28 cellular contexts compared by ENCODE assay signal in genomic region chr5:110019119-110019518, GRCh38.
"Had no signal": no experiment of that assay in that cellular context is flagged by ENCODE, and none has a peak within 500 bp of the region (broad histone marks: within the 10 kb centered on the region; RNA-seq: fewer than 3 reads in every experiment).

No MANE protein-coding gene starts in this region.

- H3K4me3 Mint-ChIP-seq: naive thymus-derived CD4-positive, alpha-beta T cell; natural killer cell; nephron; neural progenitor cell; stimulated activated effector memory CD8-positive, alpha-beta T cell treated with anti-CD3 and anti-CD28 coated beads, Interleukin-12 subunit alpha, Interleukin-12 subunit beta, amount 100 ng/mL, for 72 hours; stimulated activated naive CD8-positive, alpha-beta T cell treated with anti-CD3 and anti-CD28 coated beads, Interleukin-15, amount 100 ng/mL, for 72 hours; type B pancreatic cell had no signal

- H3K36me3 Mint-ChIP-seq: naive thymus-derived CD4-positive, alpha-beta T cell; natural killer cell; neural progenitor cell; stimulated activated effector memory CD8-positive, alpha-beta T cell treated with anti-CD3 and anti-CD28 coated beads, Interleukin-12 subunit alpha, Interleukin-12 subunit beta, amount 100 ng/mL, for 72 hours; type B pancreatic cell had no signal

- H3K36me3 ChIP-seq: neural progenitor cell, neutrophil, pancreas, spleen, suprapubic skin, tibial artery, transverse colon, vagina had no signal

- H2AFZ ChIP-seq: neural progenitor cell had no signal

- FAIRE-seq: pancreas, urothelium cell line had no signal

- H3K27ac ChIP-seq: neural progenitor cell, neutrophil, pancreas, psoas muscle, skin epidermis, spleen, suprapubic skin, testis, tibial artery, transverse colon, vagina had no signal

- H3K9me3 Mint-ChIP-seq: natural killer cell; stimulated activated effector memory CD8-positive, alpha-beta T cell treated with anti-CD3 and anti-CD28 coated beads, Interleukin-12 subunit alpha, Interleukin-12 subunit beta, amount 100 ng/mL, for 72 hours; type B pancreatic cell had no signal

- H3K9ac ChIP-seq: neural progenitor cell had no signal

- ATAC-seq: naive thymus-derived CD4-positive, alpha-beta T cell; natural killer cell; pancreas; psoas muscle; right cardiac atrium; sciatic nerve; stimulated activated effector memory CD8-positive, alpha-beta T cell treated with anti-CD3 and anti-CD28 coated beads, Interleukin-12 subunit alpha, Interleukin-12 subunit beta, amount 100 ng/mL, for 72 hours; stimulated activated naive CD8-positive, alpha-beta T cell treated with anti-CD3 and anti-CD28 coated beads, Interleukin-15, amount 100 ng/mL, for 72 hours; stimulated activated naive CD8-positive, alpha-beta T cell treated with anti-CD3 and anti-CD28 coated beads, Interleukin-15, Interleukin-2, amounts not matched to agents 100 U/mL and 50 U/mL, for 24 hours had no signal

- H3K27me3 ChIP-seq: neural progenitor cell, neutrophil, pancreas, spleen, suprapubic skin, testis, tibial artery, transverse colon, vagina had no signal

- H3K27ac Mint-ChIP-seq: naive thymus-derived CD4-positive, alpha-beta T cell; natural killer cell; nephron; neural progenitor cell; stimulated activated effector memory CD8-positive, alpha-beta T cell treated with anti-CD3 and anti-CD28 coated beads, Interleukin-12 subunit alpha, Interleukin-12 subunit beta, amount 100 ng/mL, for 72 hours; type B pancreatic cell had no signal

- H3K9me3 ChIP-seq: neutrophil, pancreas, psoas muscle, spleen, suprapubic skin, testis, tibial artery, transverse colon, vagina had no signal

- DNase-seq: naive thymus-derived CD4-positive, alpha-beta T cell; natural killer cell; nucleus accumbens; psoas muscle; spleen; stimulated activated CD4-positive, alpha-beta T cell treated with anti-CD3 and anti-CD28 coated beads, Interleukin-12 subunit alpha, Interleukin-12 subunit beta, amount 100 ng/mL, for 4 hours; stimulated activated CD4-positive, alpha-beta T cell treated with anti-CD3 and anti-CD28 coated beads, Interleukin-1b, Interleukin-23, amount 100 ng/mL, for 48 hours; stimulated activated CD4-positive, alpha-beta T cell treated with anti-CD3 and anti-CD28 coated beads, Interleukin-4, amount 100 ng/mL, for 1 hour; stimulated activated naive CD4-positive, alpha-beta T cell; stimulated activated naive CD8-positive, alpha-beta T cell treated with anti-CD3 and anti-CD28 coated beads, Interleukin-15, amount 100 ng/mL, for 72 hours; stimulated activated naive CD8-positive, alpha-beta T cell treated with anti-CD3 and anti-CD28 coated beads, Interleukin-15, Interleukin-2, amounts not matched to agents 100 U/mL and 50 U/mL, for 24 hours; substantia nigra; testis; tibial artery; transverse colon had no signal

- H3K4me1 Mint-ChIP-seq: naive thymus-derived CD4-positive, alpha-beta T cell; natural killer cell; nephron; neural progenitor cell; stimulated activated effector memory CD8-positive, alpha-beta T cell treated with anti-CD3 and anti-CD28 coated beads, Interleukin-12 subunit alpha, Interleukin-12 subunit beta, amount 100 ng/mL, for 72 hours; stimulated activated naive CD8-positive, alpha-beta T cell treated with anti-CD3 and anti-CD28 coated beads, Interleukin-15, amount 100 ng/mL, for 72 hours had no signal

- H3K4me1 ChIP-seq: neural progenitor cell, pancreas, psoas muscle, spleen, suprapubic skin, testis, transverse colon, vagina had no signal

- H3K27me3 Mint-ChIP-seq: naive thymus-derived CD4-positive, alpha-beta T cell; stimulated activated naive CD8-positive, alpha-beta T cell treated with anti-CD3 and anti-CD28 coated beads, Interleukin-15, amount 100 ng/mL, for 72 hours; type B pancreatic cell had no signal

- H3K4me3 ChIP-seq: neural progenitor cell, pancreas, psoas muscle, skin epidermis, smooth muscle cell, spleen, suprapubic skin, testis, tibial artery, transverse colon, vagina had no signal

- H3K4me2 ChIP-seq: neural progenitor cell, smooth muscle cell had no signal
